Comparison of ENCODE assay signal across 1 cellular context in genomic region chr1:202143011-202143767, GRCh38.
TF ChIP-seq lines count a peak whose summit lies in the region.

No MANE protein-coding gene starts in this region.

TF ChIP-seq in GM12878, 131 proteins besides CTCF, POLR2A, EP300 and RAD21 (continued from another document):
- TF ChIP-seq E2F4 (IDR thresholded peaks at IDR 0.05; ENCODE audit: low read depth, low read length) (no peak), NR2F1 (conservative IDR thresholded peaks at IDR 0.05) (no peak), POLR2AphosphoS5 (IDR thresholded peaks at IDR 0.05; ENCODE audit: low read length) (0 out of 2 replicates have a peak, but pooled peaks have one; percentile 27), IRF4 (IDR thresholded peaks at IDR 0.05; ENCODE audit: low read depth, low read length) (no peak), NFYA (IDR thresholded peaks at IDR 0.05; ENCODE audit: borderline replicate concordance, low read depth, low read length) (no peak), TBL1XR1 (IDR thresholded peaks at IDR 0.05; ENCODE audit: low read depth, low read length) (no peak), TAF1 (IDR thresholded peaks at IDR 0.05; ENCODE audit: borderline replicate concordance, low read depth, low read length) (no peak), CBFB (IDR thresholded peaks at IDR 0.05; ENCODE audit: low read depth) (no peak), IRF5 (IDR thresholded peaks at IDR 0.05; ENCODE audit: borderline replicate concordance) (no peak), HDGF (IDR thresholded peaks at IDR 0.05) (peak; percentile 38; the same call in 1 of the 2 replicates), SKIL (IDR thresholded peaks at IDR 0.05; ENCODE audit: low read depth, poor library complexity, severe bottlenecking) (no peak), CEBPB (IDR thresholded peaks at IDR 0.05; ENCODE audit: borderline replicate concordance in 1 of 2, low read depth in 2 of 2, low read length in 2 of 2) (no peak), SUZ12 (IDR thresholded peaks at IDR 0.05; ENCODE audit: unreplicated experiment) (no peak), TCF12 (IDR thresholded peaks at IDR 0.05; ENCODE audit: low read depth, low read length) (no peak), KAT2A (conservative IDR thresholded peaks at IDR 0.05; ENCODE audit: control insufficient read depth, low read depth, low read length) (no peak), STAT1 (conservative IDR thresholded peaks at IDR 0.05) (no peak), ZBTB40 (IDR thresholded peaks at IDR 0.05; ENCODE audit: borderline replicate concordance) (no peak), RUNX3 (IDR thresholded peaks at IDR 0.05; ENCODE audit: low read length) (0 out of 2 replicates have a peak, but pooled peaks have one; percentile 29), HDAC2 (IDR thresholded peaks at IDR 0.05) (no peak), YY1 (IDR thresholded peaks at IDR 0.05; ENCODE audit: low read depth, low read length) (peak; percentile 83), RELA (IDR thresholded peaks at IDR 0.05; ENCODE audit: borderline replicate concordance, partially characterized antibody) (no peak), ZNF687 (IDR thresholded peaks at IDR 0.05) (no peak), BCL3 (IDR thresholded peaks at IDR 0.05; ENCODE audit: borderline replicate concordance, insufficient read depth, low read depth, low read length, poor library complexity, severe bottlenecking) (no peak), BCL11A (IDR thresholded peaks at IDR 0.05; ENCODE audit: low read depth, low read length) (no peak), CHD4 (IDR thresholded peaks at IDR 0.05) (no peak), BACH1 (IDR thresholded peaks at IDR 0.05; ENCODE audit: borderline replicate concordance) (no peak), PKNOX1 (IDR thresholded peaks at IDR 0.05) (peak; percentile 70; the same call in 1 of the 2 replicates), RAD51 (IDR thresholded peaks at IDR 0.05) (no peak), ZBED1 (IDR thresholded peaks at IDR 0.05; ENCODE audit: borderline replicate concordance) (no peak), YBX1 (IDR thresholded peaks at IDR 0.05) (no peak)
